12 cellular contexts compared by ENCODE assay signal in genomic region chr17:30819941-30820705, GRCh38. TPM values are rescaled to one million over a fixed set of nuclear protein-coding genes. Genes with fewer than 3 reads are reported as not detected.
DNase-seq lines count a peak whose midpoint lies in the region; ATAC-seq and TF ChIP-seq lines count a peak whose summit lies in the region.
"Had no signal": no experiment of that assay in that cellular context is flagged by ENCODE, and none has a peak within 500 bp of the region (broad histone marks: within the 10 kb centered on the region; RNA-seq: fewer than 3 reads in every experiment).

No MANE protein-coding gene starts in this region.

- H3K4me2 ChIP-seq in OCI-LY7 (ENCODE audit: low read length) = peak overlapping the region; percentile 99

- DNase-seq in T-helper 1 cell (no peak), OCI-LY7 (ENCODE audit: low spot score) (no peak), cerebellar nuclear complex (lab: John Stamatoyannopoulos, UW) (no peak), retina (no peak)
- DNase-seq: NCI-H2171; Right ventricle myocardium superior; stimulated activated CD4-positive, alpha-beta T cell treated with anti-CD3 and anti-CD28 coated beads, Interleukin-2, amount 100 ng/mL, for 48 hours; thyroid gland had no signal

- CTCF ChIA-PET in OCI-LY7 (lab: Charles Lee; ENCODE audit: unreplicated experiment) = interaction anchor here (1.3 to 1.8 kb wide), 2 partner anchors 10 to 11 kb away, joined by 4 read pairs; no protein-coding TSS in a partner anchor

- no peaks in the 10 kb centered on the region for H3K27me3 Mint-ChIP-seq in T-helper 1 cell treated with Interleukin-12 subunit alpha and Interleukin-12 subunit beta and Interleukin-4 antibody, amounts not matched to agents 30 μg/mL and 1 μg/mL, for 36 hours (ENCODE audit: low read depth)
- H3K27me3 Mint-ChIP-seq in dendritic cell treated with granulocyte-macrophage colony-stimulating factor and Interleukin-4, amounts not matched to agents 40 ng/mL and 50 ng/mL, for 4 days = no peaks in the 10 kb centered on the region

- intact Hi-C loops in OCI-LY7 (cut with micrococcal nuclease; ENCODE audit: unreplicated experiment) = loop anchor here (5.0 kb wide), 3 partner anchors 88 to 218 kb away; no protein-coding TSS in a partner anchor
- intact Hi-C loops in dendritic cell treated with granulocyte-macrophage colony-stimulating factor and Interleukin-4, amounts not matched to agents 40 ng/mL and 50 ng/mL, for 4 days (cut with micrococcal nuclease) = loop anchor here (5.0 kb wide), 1 partner anchor 343 kb away; the partner anchor contains the start of gene GOSR1

- peaks cover 46% of the 10 kb centered on the region for H3K4me1 ChIP-seq in OCI-LY7 (ENCODE audit: insufficient read depth, low read length, poor library complexity, severe bottlenecking)

- peak overlapping the region; percentile 85 for H3K27ac ChIP-seq in OCI-LY7 (ENCODE audit: low read depth, low read length, poor library complexity, severe bottlenecking)
- peak overlapping the region in 14 of 21 experiments; percentile 8 to 99 (median 38) for H3K27ac ChIP-seq in skin epidermis
- H3K27ac ChIP-seq: thyroid gland had no signal

- H3K9me3 ChIP-seq in OCI-LY7 (ENCODE audit: low read length) = no peaks in the 10 kb centered on the region
- H3K9me3 ChIP-seq: thyroid gland had no signal

- TSS peak; percentile 27 for BruUV-seq in OCI-LY7 (replicated peaks; lab: Mats Ljungman, UMichigan)

- H3K79me2 ChIP-seq in OCI-LY7 (ENCODE audit: insufficient read depth, low read depth, low read length) = peaks cover 92% of the 10 kb centered on the region

- peak overlapping the region; percentile 96 for H3K27ac Mint-ChIP-seq in T-helper 1 cell treated with Interleukin-12 subunit alpha and Interleukin-12 subunit beta and Interleukin-4 antibody, amounts not matched to agents 30 μg/mL and 1 μg/mL, for 36 hours
- H3K27ac Mint-ChIP-seq in dendritic cell treated with granulocyte-macrophage colony-stimulating factor and Interleukin-4, amounts not matched to agents 40 ng/mL and 50 ng/mL, for 4 days = peak overlapping the region; percentile 92

- H3K4me3 Mint-ChIP-seq in T-helper 1 cell treated with Interleukin-12 subunit alpha and Interleukin-12 subunit beta and Interleukin-4 antibody, amounts not matched to agents 30 μg/mL and 1 μg/mL, for 36 hours = peak overlapping the region; percentile 98
- H3K4me3 Mint-ChIP-seq in dendritic cell treated with granulocyte-macrophage colony-stimulating factor and Interleukin-4, amounts not matched to agents 40 ng/mL and 50 ng/mL, for 4 days = peak overlapping the region; percentile 100

- POLR2A ChIA-PET in OCI-LY7 (lab: Charles Lee) = interaction anchor here (0.5 to 7.5 kb wide), 3 partner anchors 10 to 117 kb away, joined by 3 to 79 read pairs (median 3); no protein-coding TSS in a partner anchor

- H2AFZ ChIP-seq in OCI-LY7 (ENCODE audit: low read length) = no peak overlapping the region

- H3K4me3 ChIP-seq in OCI-LY7 (ENCODE audit: low read depth, low read length, poor library complexity, severe bottlenecking) (peak overlapping the region; percentile 80), skin epidermis (no peak overlapping the region)
- H3K4me3 ChIP-seq: thyroid gland had no signal

- ATAC-seq in esophagus mucosa = no peak

- peaks cover 51% of the 10 kb centered on the region for H3K4me1 Mint-ChIP-seq in T-helper 1 cell treated with Interleukin-12 subunit alpha and Interleukin-12 subunit beta and Interleukin-4 antibody, amounts not matched to agents 30 μg/mL and 1 μg/mL, for 36 hours (ENCODE audit: low read depth)
- H3K4me1 Mint-ChIP-seq in dendritic cell treated with granulocyte-macrophage colony-stimulating factor and Interleukin-4, amounts not matched to agents 40 ng/mL and 50 ng/mL, for 4 days (ENCODE audit: low read depth) = peaks cover 66% of the 10 kb centered on the region

- TF ChIP-seq CTCF in OCI-LY7 (conservative IDR thresholded peaks at IDR 0.05; ENCODE audit: low read length) = no peak

- peaks cover 35% of the 10 kb centered on the region for H3K36me3 ChIP-seq in OCI-LY7 (ENCODE audit: insufficient read depth, low read length)
- H3K36me3 ChIP-seq: thyroid gland had no signal

- no peaks in the 10 kb centered on the region for H3K9me3 Mint-ChIP-seq in T-helper 1 cell treated with Interleukin-12 subunit alpha and Interleukin-12 subunit beta and Interleukin-4 antibody, amounts not matched to agents 30 μg/mL and 1 μg/mL, for 36 hours
- no peaks in the 10 kb centered on the region for H3K9me3 Mint-ChIP-seq in dendritic cell treated with granulocyte-macrophage colony-stimulating factor and Interleukin-4, amounts not matched to agents 40 ng/mL and 50 ng/mL, for 4 days

- peaks cover 35% of the 10 kb centered on the region for H3K36me3 Mint-ChIP-seq in T-helper 1 cell treated with Interleukin-12 subunit alpha and Interleukin-12 subunit beta and Interleukin-4 antibody, amounts not matched to agents 30 μg/mL and 1 μg/mL, for 36 hours (ENCODE audit: low read depth)
- peaks cover 39% of the 10 kb centered on the region for H3K36me3 Mint-ChIP-seq in dendritic cell treated with granulocyte-macrophage colony-stimulating factor and Interleukin-4, amounts not matched to agents 40 ng/mL and 50 ng/mL, for 4 days (ENCODE audit: low read depth)

- no peaks in the 10 kb centered on the region for H3K9me2 ChIP-seq in OCI-LY7 (ENCODE audit: insufficient read depth, low read length)

- H4K20me1 ChIP-seq in OCI-LY7 (ENCODE audit: insufficient read depth, low read length) = peaks cover 8% of the 10 kb centered on the region; the same call in 1 of the 2 replicates

RNA-seq across cellular contexts. Expression of gene CRLF3, which starts 4.4 kb away (rescaled TPM):
- 26.4 and 29.4 TPM in 2 replicates for total RNA-seq in OCI-LY7 (2014; rRNA removed; shearing (Covaris generic))
- total RNA-seq in OCI-LY7 (2022) = 45.3 and 51.4 TPM in 2 replicates
- 17.9 TPM for total RNA-seq in esophagus mucosa

RNA-seq across cellular contexts. Expression of gene ATAD5, which starts 11.6 kb away (rescaled TPM):
- 20.9 and 21.4 TPM in 2 replicates for total RNA-seq in OCI-LY7 (2014; rRNA removed; shearing (Covaris generic))
- total RNA-seq in OCI-LY7 (2022) = 35.9 and 40.9 TPM in 2 replicates
- 3.8 TPM for total RNA-seq in esophagus mucosa
